Comparison of ENCODE assay signal across 36 cellular contexts in the genomic region with DNA sequence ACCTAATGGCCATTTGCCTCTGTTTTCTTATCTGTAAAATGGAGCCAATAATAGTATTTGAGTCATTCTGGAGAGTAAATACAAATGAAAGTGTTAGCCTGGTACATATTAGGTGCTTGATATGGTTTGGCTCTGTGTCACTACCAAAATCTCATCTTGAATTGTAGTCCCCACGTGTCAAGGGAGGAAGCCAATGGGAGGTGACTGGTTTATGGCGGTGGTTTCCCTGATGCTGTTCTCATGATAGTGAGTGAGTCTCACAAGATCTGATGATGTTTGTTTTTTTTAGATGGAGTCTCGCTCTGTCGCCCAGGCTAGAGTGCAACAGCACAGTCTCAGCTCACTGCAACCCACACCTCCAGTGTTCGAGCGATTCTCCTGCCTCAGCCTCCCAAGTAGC.
"Had no signal": no experiment of that assay in that cellular context is flagged by ENCODE, and none has a peak within 500 bp of the region (broad histone marks: within the 10 kb centered on the region; RNA-seq: fewer than 3 reads in every experiment).

No MANE protein-coding gene starts in this region.

- H3K36me3 ChIP-seq: adrenal gland, brain microvascular endothelial cell, breast epithelium had no signal

- H3K4me1 ChIP-seq: adrenal gland, body of pancreas, breast epithelium had no signal

- DNase-seq: activated CD4-positive, alpha-beta memory T cell treated with anti-CD3 and anti-CD28 coated beads for 36 hours; activated CD4-positive, alpha-beta T cell treated with anti-CD3 and anti-CD28 coated beads for 1 hour; activated CD4-positive, alpha-beta T cell treated with anti-CD3 and anti-CD28 coated beads for 36 hours; activated CD4-positive, alpha-beta T cell treated with anti-CD3 and anti-CD28 coated beads for 48 hours; activated CD4-positive, alpha-beta T cell treated with anti-CD3 and anti-CD28 coated beads, Interleukin-2, amount 50 U/mL, for 1 hour; activated CD4-positive, alpha-beta T cell treated with anti-CD3 and anti-CD28 coated beads, Interleukin-2, amount 50 U/mL, for 4 hours; activated CD4-positive, CD25-positive, alpha-beta regulatory T cell; activated CD8-positive, alpha-beta memory T cell treated with anti-CD3 and anti-CD28 coated beads, Interleukin-2, amount 50 U/mL, for 4 hours; activated CD8-positive, alpha-beta T cell treated with anti-CD3 and anti-CD28 coated beads for 36 hours; activated effector memory CD4-positive, alpha-beta T cell treated with anti-CD3 and anti-CD28 coated beads, Interleukin-2, amount 50 U/mL, for 16 hours; activated gamma-delta T cell treated with Interleukin-2 at 50 U/mL for 16 hours; activated naive CD4-positive, alpha-beta T cell; activated naive CD4-positive, alpha-beta T cell treated with anti-CD3 and anti-CD28 coated beads for 36 hours; activated naive CD4-positive, alpha-beta T cell treated with anti-CD3 and anti-CD28 coated beads, Interleukin-2, amount 50 U/mL, for 16 hours; activated naive CD8-positive, alpha-beta T cell treated with anti-CD3 and anti-CD28 coated beads for 36 hours; activated T-cell treated with anti-CD3 and anti-CD28 coated beads for 4 hours; activated T-cell treated with anti-CD3 and anti-CD28 coated beads, Interleukin-2, amount 50 U/mL, for 1 hour; activated T-cell treated with anti-CD3 and anti-CD28 coated beads, Interleukin-2, amount 50 U/mL, for 4 hours; activated T-cell treated with anti-CD3 and anti-CD28 coated beads, Interleukin-2, amount 50 U/mL, for 72 hours; adrenal gland; amniotic stem cell; aorta; body of pancreas; brain microvascular endothelial cell; central memory CD4-positive, alpha-beta T cell; T-helper 2 cell; T-helper 9 cell had no signal

- ATAC-seq: activated CD4-positive, alpha-beta T cell treated with anti-CD3 and anti-CD28 coated beads for 36 hours; activated CD4-positive, CD25-positive, alpha-beta regulatory T cell treated with anti-CD3 and anti-CD28 coated beads, Interleukin-2, amount 50 U/mL, for 24 hours; activated CD8-positive, alpha-beta T cell treated with anti-CD3 and anti-CD28 coated beads for 36 hours; activated naive CD4-positive, alpha-beta T cell treated with anti-CD3 and anti-CD28 coated beads, Interleukin-2, amount 50 U/mL, for 72 hours; activated T-cell treated with anti-CD3 and anti-CD28 coated beads, Interleukin-2, amount 50 U/mL, for 4 hours; activated T-cell treated with anti-CD3 and anti-CD28 coated beads, Interleukin-2, amount 50 U/mL, for 72 hours; activated T-helper 17 cell treated with anti-CD3 and anti-CD28 coated beads, Interleukin-2, amount 50 U/mL, for 72 hours; body of pancreas; WTC11 had no signal

- H3K9me3 ChIP-seq: adrenal gland, body of pancreas had no signal

- H3K4me3 ChIP-seq: adrenal gland, body of pancreas, breast epithelium had no signal

- H3K27me3 ChIP-seq: adrenal gland, body of pancreas, brain microvascular endothelial cell, breast epithelium had no signal

- H3K27ac ChIP-seq: adrenal gland, body of pancreas, brain microvascular endothelial cell, breast epithelium, VCaP had no signal

- FAIRE-seq: astrocyte, colon, TTC549 had no signal
